21 cellular contexts compared by ENCODE assay signal in the genomic region with DNA sequence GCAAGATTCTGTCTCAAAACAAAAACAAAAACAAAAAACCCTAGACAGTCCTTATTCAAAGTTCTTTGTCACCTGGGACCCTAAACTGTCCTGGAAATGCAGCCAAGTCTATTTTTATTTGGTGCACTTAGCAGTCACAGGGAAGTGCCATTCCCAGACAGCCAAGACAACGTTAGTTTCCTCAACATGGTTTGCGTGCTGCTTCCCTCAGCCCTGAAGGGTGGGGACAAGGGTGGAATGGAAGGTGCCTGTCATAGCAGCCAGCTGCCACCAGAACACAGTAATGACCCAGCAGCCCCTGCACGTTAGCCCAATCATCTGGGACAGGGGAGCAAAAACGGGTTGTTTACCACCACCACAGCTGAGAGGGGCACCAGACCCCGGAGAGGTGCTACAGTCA. TPM values are rescaled to one million over a fixed set of nuclear protein-coding genes. Genes with fewer than 3 reads are reported as not detected.
DNase-seq lines count a peak whose midpoint lies in the region; ATAC-seq and TF ChIP-seq lines count a peak whose summit lies in the region.
"Had no signal": no experiment of that assay in that cellular context is flagged by ENCODE, and none has a peak within 500 bp of the region (broad histone marks: within the 10 kb centered on the region; RNA-seq: fewer than 3 reads in every experiment).

No MANE protein-coding gene starts in this region.

- H4K20me1 ChIP-seq in SK-N-SH (ENCODE audit: insufficient read depth): peaks cover 100% of the 10 kb centered on the region

- TF ChIP-seq RAD21 in SK-N-SH (IDR thresholded peaks at IDR 0.05; ENCODE audit: low read length): no peak

- H3K36me3 ChIP-seq in left ventricle myocardium inferior: no peaks in the 10 kb centered on the region
- no peaks in the 10 kb centered on the region for H3K36me3 ChIP-seq in psoas muscle (ENCODE audit: insufficient read depth in 1 of 2, low read depth in 1 of 2)
- H3K36me3 ChIP-seq in SK-N-SH (replicated peaks in 1 of 2; ENCODE audit: control insufficient read depth in 1 of 2, insufficient read depth in 2 of 2, low read length in 1 of 2): no peaks in the 10 kb centered on the region
- H3K36me3 ChIP-seq: sigmoid colon, thyroid gland had no signal

- no peak overlapping the region for H2AFZ ChIP-seq in SK-N-SH (ENCODE audit: low read depth)

- TF ChIP-seq CTCF in CD14-positive monocyte (IDR thresholded peaks at IDR 0.05) (no peak), left ventricle myocardium inferior (IDR thresholded peaks at IDR 0.05; ENCODE audit: borderline replicate concordance) (peak; percentile 37), psoas muscle (IDR thresholded peaks at IDR 0.05) (peak; percentile 9), SK-N-SH (IDR thresholded peaks at IDR 0.05) (no peak)

- TF ChIP-seq POLR2A in GM18505 (IDR thresholded peaks at IDR 0.05; ENCODE audit: borderline replicate concordance, extremely low read depth, insufficient read depth, insufficient read length): no peak

- H3K27ac Mint-ChIP-seq in CD14-positive monocyte: peak overlapping the region; percentile 7 to 81 (median 53)
- H3K27ac Mint-ChIP-seq: activated CD4-positive, alpha-beta T cell treated with anti-CD3 and anti-CD28 coated beads, Interleukin-2, amount 10 ng/mL, durations not matched to agents 24 days and 14 days; activated naive CD8-positive, alpha-beta T cell treated with anti-CD3 and anti-CD28 coated beads, Interleukin-2, amount 10 ng/mL, durations not matched to agents 7 days and 5 days had no signal

- no peak overlapping the region for H3K4me3 Mint-ChIP-seq in CD14-positive monocyte
- H3K4me3 Mint-ChIP-seq: activated CD4-positive, alpha-beta T cell treated with anti-CD3 and anti-CD28 coated beads, Interleukin-2, amount 10 ng/mL, durations not matched to agents 24 days and 14 days; activated naive CD8-positive, alpha-beta T cell treated with anti-CD3 and anti-CD28 coated beads, Interleukin-2, amount 10 ng/mL, durations not matched to agents 7 days and 5 days; neural crest cell had no signal

- peak overlapping the region; percentile 40 for H3K27ac ChIP-seq in left ventricle myocardium inferior (replicated peaks)
- H3K27ac ChIP-seq in psoas muscle: peak overlapping the region; percentile 72
- H3K27ac ChIP-seq in SK-N-SH (ENCODE audit: low read depth in 2 of 2, low read length in 1 of 2): no peak overlapping the region
- H3K27ac ChIP-seq: sigmoid colon had no signal

- peaks cover 6% of the 10 kb centered on the region for H3F3A ChIP-seq in SK-N-SH (replicated peaks; ENCODE audit: insufficient read depth)

- intact Hi-C loops in CD14-positive monocyte (cut with micrococcal nuclease): no loop called here
- intact Hi-C loops in left ventricle myocardium inferior (cut with micrococcal nuclease): no loop called here
- intact Hi-C loops in psoas muscle (cut with DNase I): loop anchor here in 1 of 2 donors (5.0 kb wide), 1 partner anchor 91 kb away; no protein-coding TSS in a partner anchor

- no peaks in the 10 kb centered on the region for H3K27me3 ChIP-seq in left ventricle myocardium inferior (ENCODE audit: low read depth)
- no peaks in the 10 kb centered on the region for H3K27me3 ChIP-seq in psoas muscle (ENCODE audit: insufficient read depth in 3 of 3, low read length in 2 of 3)
- no peaks in the 10 kb centered on the region for H3K27me3 ChIP-seq in SK-N-SH (ENCODE audit: insufficient read depth)
- H3K27me3 ChIP-seq: sigmoid colon, thyroid gland had no signal

- H3K4me3 ChIP-seq in left ventricle myocardium inferior: peak overlapping the region; percentile 24
- peak overlapping the region; percentile 20 for H3K4me3 ChIP-seq in psoas muscle
- no peak overlapping the region for H3K4me3 ChIP-seq in SK-N-SH (ENCODE audit: low read depth in 2 of 2, low read length in 1 of 2)
- H3K4me3 ChIP-seq: lung, sigmoid colon, thyroid gland had no signal

- peaks cover 100% of the 10 kb centered on the region for H3K79me2 ChIP-seq in SK-N-SH (ENCODE audit: insufficient read depth)

- H3K4me1 ChIP-seq in left ventricle myocardium inferior: peaks cover 99% of the 10 kb centered on the region
- peaks cover 90% of the 10 kb centered on the region for H3K4me1 ChIP-seq in psoas muscle
- peaks cover 19 to 23% of the 10 kb centered on the region in 2 experiments; a peak in 3 of 4 replicates for H3K4me1 ChIP-seq in SK-N-SH (ENCODE audit: control insufficient read depth in 1 of 2, insufficient read depth in 2 of 2, low read depth in 1 of 2, low read length in 1 of 2)

- H3K36me3 Mint-ChIP-seq in CD14-positive monocyte: peaks cover 12 to 23% of the 10 kb centered on the region in 2 donors

- peaks cover 80% of the 10 kb centered on the region for H3K4me1 Mint-ChIP-seq in CD14-positive monocyte

- TF ChIP-seq EP300 in SK-N-SH (IDR thresholded peaks at IDR 0.05; ENCODE audit: borderline replicate concordance in 1 of 2, low read depth in 1 of 2, low read length in 1 of 2): no peak

- H3K27me3 Mint-ChIP-seq in CD14-positive monocyte (ENCODE audit: low read depth in 3 of 3): no peaks in the 10 kb centered on the region
- H3K27me3 Mint-ChIP-seq: activated CD4-positive, alpha-beta T cell treated with anti-CD3 and anti-CD28 coated beads, Interleukin-2, amount 10 ng/mL, durations not matched to agents 24 days and 14 days; activated naive CD8-positive, alpha-beta T cell treated with anti-CD3 and anti-CD28 coated beads, Interleukin-2, amount 10 ng/mL, durations not matched to agents 7 days and 5 days had no signal

- H3K9me2 ChIP-seq in SK-N-SH: no peaks in the 10 kb centered on the region

- CTCF ChIA-PET in SK-N-SH (lab: Yijun Ruan, JAX): interaction anchor here (0.8 kb wide), 1 partner anchor 173 kb away, joined by 3 read pairs; no protein-coding TSS in a partner anchor

- ATAC-seq in psoas muscle (peak; percentile 48 to 79 (median 63)), HG03159 (IDR thresholded peaks at IDR 0.05; ENCODE audit: unreplicated experiment) (no peak), GM18505 (IDR thresholded peaks at IDR 0.05; ENCODE audit: unreplicated experiment) (no peak)

- WGBS in psoas muscle, 3 donors: 7 to 16% (median 11%) methylated on average over 5 of the region's 5 CpGs
- 100% methylated on average over 2 of the region's 5 CpGs for WGBS in SK-N-SH (ENCODE audit: low lambda C conversion rate)

- POLR2A ChIA-PET in SK-N-SH (lab: Yijun Ruan, JAX): no interaction called here

- H3K4me2 ChIP-seq in SK-N-SH: no peak overlapping the region

- no peaks in the 10 kb centered on the region for H3K9me3 ChIP-seq in left ventricle myocardium inferior (replicated peaks)
- H3K9me3 ChIP-seq in psoas muscle: no peaks in the 10 kb centered on the region
- no peaks in the 10 kb centered on the region for H3K9me3 ChIP-seq in SK-N-SH
- H3K9me3 ChIP-seq: sigmoid colon, thyroid gland had no signal

- no peak overlapping the region for H3K9ac ChIP-seq in SK-N-SH

- H3K9me3 Mint-ChIP-seq in CD14-positive monocyte: peaks cover 0 to 2% (median 0%) of the 10 kb centered on the region in 7 donors
- H3K9me3 Mint-ChIP-seq: activated CD4-positive, alpha-beta T cell treated with anti-CD3 and anti-CD28 coated beads, Interleukin-2, amount 10 ng/mL, durations not matched to agents 24 days and 14 days; activated naive CD8-positive, alpha-beta T cell treated with anti-CD3 and anti-CD28 coated beads, Interleukin-2, amount 10 ng/mL, durations not matched to agents 7 days and 5 days; neural crest cell had no signal

- DNase-seq in CD14-positive monocyte (ENCODE audit: low spot score): no peak
- peak; percentile 62 for DNase-seq in NAMALWA (ENCODE audit: low spot score)
- no peak for DNase-seq in left ventricle myocardium inferior
- no peak for DNase-seq in psoas muscle
- no peak for DNase-seq in DMS53 (lab: John Stamatoyannopoulos, UW)
- no peak for DNase-seq in SK-N-SH
- DNase-seq: ACHN; activated CD4-positive, alpha-beta T cell treated with anti-CD3 and anti-CD28 coated beads, Interleukin-2, amount 10 ng/mL, durations not matched to agents 24 days and 14 days; activated naive CD8-positive, alpha-beta T cell treated with anti-CD3 and anti-CD28 coated beads, Interleukin-2, amount 10 ng/mL, durations not matched to agents 7 days and 5 days; activated T-cell treated with anti-CD3 and anti-CD28 coated beads for 4 hours; cerebellar nuclear complex; NCI-H146; SIG-M5; sigmoid colon; stimulated activated CD4-positive, alpha-beta T cell treated with anti-CD3 and anti-CD28 coated beads, Interleukin-4, amount 100 ng/mL, for 1 hour; T1000; thyroid gland had no signal

TF ChIP-seq in SK-N-SH, 30 proteins besides CTCF, POLR2A, EP300 and RAD21:
- TF ChIP-seq POLR2AphosphoS5 (IDR thresholded peaks at IDR 0.05; ENCODE audit: low read depth, low read length) (no peak), TEAD4 (IDR thresholded peaks at IDR 0.05; ENCODE audit: borderline replicate concordance, insufficient read depth) (no peak), TAF1 (IDR thresholded peaks at IDR 0.05; ENCODE audit: borderline replicate concordance, low read depth, low read length) (no peak), FOXM1 (IDR thresholded peaks at IDR 0.05; ENCODE audit: low read depth) (no peak), RCOR1 (IDR thresholded peaks at IDR 0.05; ENCODE audit: low read length) (no peak), FOXJ3 (CRISPR knock-in tag; IDR thresholded peaks at IDR 0.05) (no peak), TCF12 (IDR thresholded peaks at IDR 0.05) (no peak)
- TF ChIP-seq, protein P1, sequence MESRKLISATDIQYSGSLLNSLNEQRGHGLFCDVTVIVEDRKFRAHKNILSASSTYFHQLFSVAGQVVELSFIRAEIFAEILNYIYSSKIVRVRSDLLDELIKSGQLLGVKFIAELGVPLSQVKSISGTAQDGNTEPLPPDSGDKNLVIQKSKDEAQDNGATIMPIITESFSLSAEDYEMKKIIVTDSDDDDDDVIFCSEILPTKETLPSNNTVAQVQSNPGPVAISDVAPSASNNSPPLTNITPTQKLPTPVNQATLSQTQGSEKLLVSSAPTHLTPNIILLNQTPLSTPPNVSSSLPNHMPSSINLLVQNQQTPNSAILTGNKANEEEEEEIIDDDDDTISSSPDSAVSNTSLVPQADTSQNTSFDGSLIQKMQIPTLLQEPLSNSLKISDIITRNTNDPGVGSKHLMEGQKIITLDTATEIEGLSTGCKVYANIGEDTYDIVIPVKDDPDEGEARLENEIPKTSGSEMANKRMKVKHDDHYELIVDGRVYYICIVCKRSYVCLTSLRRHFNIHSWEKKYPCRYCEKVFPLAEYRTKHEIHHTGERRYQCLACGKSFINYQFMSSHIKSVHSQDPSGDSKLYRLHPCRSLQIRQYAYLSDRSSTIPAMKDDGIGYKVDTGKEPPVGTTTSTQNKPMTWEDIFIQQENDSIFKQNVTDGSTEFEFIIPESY (IDR thresholded peaks at IDR 0.05; ENCODE audit: borderline replicate concordance, low read depth): no peak

RNA-seq across cellular contexts. Expression of a gene that starts 16.9 kb away (rescaled TPM):
- polyA plus RNA-seq in CD14-positive monocyte (1 to 10 TPM; 2.1 to 6.2 TPM), psoas muscle (10 to 100 TPM in 2 of 3 donors, 1 to 10 TPM in 1; 7.1 to 31.0 (median 10.1) TPM), SK-N-SH (2012; rRNA removed) (4.1 and 5.7 TPM in 2 replicates)
- total RNA-seq in left ventricle myocardium inferior (33.5 TPM), psoas muscle (10 to 100 TPM; 44.1 to 54.9 (median 50.8) TPM)
- 3.1 and 3.6 TPM in 2 replicates for polyA plus RNA-seq in SK-N-SH (2012; cell fraction: cytosol; rRNA removed)
- 14.2 and 14.6 TPM in 2 replicates for polyA plus RNA-seq in SK-N-SH (2012; cell fraction: nucleus; rRNA removed)

Comparison
In these comparisons a context has a peak if more than half of its experiments do, and no peak if none do; other contexts are left out.
1. CTCF ChIP-seq: peak in left ventricle myocardium inferior (single experiment) and psoas muscle (single experiment); none in CD14-positive monocyte (single experiment) and SK-N-SH (single experiment).
2. H3K27ac ChIP-seq: peak in left ventricle myocardium inferior (single experiment) and psoas muscle (single experiment); none in SK-N-SH (0 of 2).
3. H3K4me3 ChIP-seq: peak in left ventricle myocardium inferior (single experiment) and psoas muscle (single experiment); none in SK-N-SH (0 of 2).
4. ATAC-seq: peak in psoas muscle (4 of 4); none in HG03159 (single experiment) and GM18505 (single experiment).